ENCODE assay signal across 23 cellular contexts in genomic region chr10:6912021-6912420, GRCh38.
DNase-seq lines count a peak whose midpoint lies in the region; ATAC-seq, FAIRE-seq and TF ChIP-seq lines count a peak whose summit lies in the region.
"Had no signal": no experiment of that assay in that cellular context is flagged by ENCODE, and none has a peak within 500 bp of the region (broad histone marks: within the 10 kb centered on the region; RNA-seq: fewer than 3 reads in every experiment).

No MANE protein-coding gene starts in this region.

- SMC1A ChIA-PET in GM12878 (lab: Charles Lee; ENCODE audit: uncharacterized antibody, unreplicated experiment), result no interaction called here

- H4K8ac ChIP-seq in mesenchymal stem cell (ENCODE audit: low read length), result no peak overlapping the region

- H2AFZ ChIP-seq in GM12878 (ENCODE audit: control insufficient read depth, low read depth, low read length), result no peak overlapping the region
- no peak overlapping the region for H2AFZ ChIP-seq in mesenchymal stem cell (ENCODE audit: low read depth, low read length)
- H2AFZ ChIP-seq: PC-9 had no signal

- BruUV-seq in A673 (replicated peaks; lab: Mats Ljungman, UMichigan) (no TSS peak), GM12878 (replicated peaks; lab: Mats Ljungman, UMichigan) (no TSS peak)

- no peak overlapping the region for H3K23ac ChIP-seq in mesenchymal stem cell (ENCODE audit: low read length in 2 of 2)

- ATAC-seq in GM12878, result no peak
- ATAC-seq in HG03521 (IDR thresholded peaks at IDR 0.05; ENCODE audit: unreplicated experiment), result no peak
- ATAC-seq in gastrocnemius medialis, result no peak
- ATAC-seq: HCT116, HepG2 had no signal

- H3K9ac ChIP-seq in BLaER1 treated with 17β-estradiol and CSF1 and Interleukin-3, amounts not matched to agents 10 nM and 100 nM, result no peak overlapping the region; a peak in 2 of 22 replicates
- H3K9ac ChIP-seq in GM12878 (ENCODE audit: control insufficient read depth, insufficient read depth, low read length), result no peak overlapping the region
- no peak overlapping the region for H3K9ac ChIP-seq in mesenchymal stem cell (ENCODE audit: low read length)

- H3K4me3 ChIP-seq in A673 (ENCODE audit: low read depth, low read length, poor library complexity, severe bottlenecking) (no peak overlapping the region), GM12878 (no peak overlapping the region), mesenchymal stem cell (ENCODE audit: insufficient read depth in 1 of 2, low read depth in 1 of 2, low read length in 2 of 2) (no peak overlapping the region), gastrocnemius medialis (no peak overlapping the region)
- no peak overlapping the region for H3K4me3 ChIP-seq in BLaER1 treated with 17β-estradiol and CSF1 and Interleukin-3, amounts not matched to agents 10 nM and 100 nM
- H3K4me3 ChIP-seq: PC-9 had no signal

- no peak for TF ChIP-seq EP300 in GM12878 (IDR thresholded peaks at IDR 0.05; ENCODE audit: borderline replicate concordance in 1 of 2, control insufficient read depth in 1 of 2, low read depth in 2 of 2, low read length in 2 of 2)

- no peaks in the 10 kb centered on the region for H3K36me3 ChIP-seq in A673 (ENCODE audit: insufficient read depth, low read length, poor library complexity, severe bottlenecking)
- peaks cover 0 to 9% (median 0%) of the 10 kb centered on the region in 11 experiments; a peak in 1 of 22 replicates for H3K36me3 ChIP-seq in BLaER1 treated with 17β-estradiol and CSF1 and Interleukin-3, amounts not matched to agents 10 nM and 100 nM
- no peaks in the 10 kb centered on the region for H3K36me3 ChIP-seq in GM12878 (ENCODE audit: control insufficient read depth in 2 of 2, insufficient read depth in 2 of 2, low read length in 1 of 2)
- no peaks in the 10 kb centered on the region for H3K36me3 ChIP-seq in mesenchymal stem cell (ENCODE audit: control insufficient read depth in 1 of 2, insufficient read depth in 2 of 2, low read depth in 1 of 2, low read length in 2 of 2)
- no peaks in the 10 kb centered on the region for H3K36me3 ChIP-seq in gastrocnemius medialis
- H3K36me3 ChIP-seq: BE2C had no signal

- intact Hi-C loops in A673 (cut with micrococcal nuclease; ENCODE audit: unreplicated experiment) (loop anchor here (10.0 kb wide), 2 partner anchors 127 to 167 kb away; no protein-coding TSS in a partner anchor), GM12878 (cut with micrococcal nuclease; ENCODE audit: unreplicated experiment) (no loop called here), gastrocnemius medialis (cut with DNase I; ENCODE audit: low total_unique reads) (no loop called here)

- no peaks in the 10 kb centered on the region for H3K27me3 ChIP-seq in A673 (replicated peaks; ENCODE audit: insufficient read depth, low read depth, low read length, poor library complexity)
- no peaks in the 10 kb centered on the region for H3K27me3 ChIP-seq in BLaER1 treated with 17β-estradiol and CSF1 and Interleukin-3, amounts not matched to agents 10 nM and 100 nM
- peaks cover 0 to 4% of the 10 kb centered on the region in 2 experiments; a peak in 1 of 4 replicates for H3K27me3 ChIP-seq in GM12878 (replicated peaks in 1 of 2; ENCODE audit: control insufficient read depth in 2 of 2, insufficient read depth in 2 of 2, low read length in 1 of 2)
- peaks cover 5 to 31% of the 10 kb centered on the region in 2 experiments for H3K27me3 ChIP-seq in mesenchymal stem cell (ENCODE audit: control insufficient read depth in 1 of 2, insufficient read depth in 1 of 2, low read length in 2 of 2)
- no peaks in the 10 kb centered on the region for H3K27me3 ChIP-seq in gastrocnemius medialis
- H3K27me3 ChIP-seq: BE2C had no signal

- TF ChIP-seq CTCF in A673 (conservative IDR thresholded peaks at IDR 0.05; ENCODE audit: low read depth, low read length) (no peak), GM12878 (IDR thresholded peaks at IDR 0.05 in 2 of 3, conservative IDR thresholded peaks at IDR 0.05 in 1 of 3; ENCODE audit: control insufficient read depth in 2 of 3, extremely low read depth in 1 of 3, insufficient read depth in 1 of 3, low read depth in 3 of 3, low read length in 3 of 3) (no peak), gastrocnemius medialis (IDR thresholded peaks at IDR 0.05 in 4 of 5, conservative IDR thresholded peaks at IDR 0.05 in 1 of 5) (no peak)

- peak overlapping the region in 1 of 2 experiments; percentile 86 for H2BK12ac ChIP-seq in mesenchymal stem cell (ENCODE audit: low read length in 2 of 2)

- POLR2A ChIA-PET in A673 (lab: Charles Lee; ENCODE audit: low non-redundant PET) (no interaction called here), GM12878 (lab: Charles Lee) (no interaction called here)

- no peak overlapping the region for H2AK5ac ChIP-seq in mesenchymal stem cell (ENCODE audit: low read length, severe bottlenecking)

- H3K9me3 ChIP-seq in A673 (ENCODE audit: low read depth, low read length, poor library complexity, severe bottlenecking) (peaks cover 13% of the 10 kb centered on the region), GM12878 (replicated peaks; ENCODE audit: control insufficient read depth, insufficient read depth, low read length) (no peaks in the 10 kb centered on the region; the same call in 1 of the 3 replicates), mesenchymal stem cell (ENCODE audit: control insufficient read depth, low read length) (peaks cover 7% of the 10 kb centered on the region), gastrocnemius medialis (no peaks in the 10 kb centered on the region)
- peaks cover 18 to 37% (median 28%) of the 10 kb centered on the region in 11 experiments for H3K9me3 ChIP-seq in BLaER1 treated with 17β-estradiol and CSF1 and Interleukin-3, amounts not matched to agents 10 nM and 100 nM (replicated peaks in 1 of 11)
- H3K9me3 ChIP-seq: BE2C had no signal

- CTCF ChIA-PET in A673 (lab: Charles Lee) (no interaction called here), GM12878 (lab: Yijun Ruan, JAX) (interaction anchor here (0.7 to 1.1 kb wide), 2 partner anchors 8 kb away, joined by 3 read pairs; no protein-coding TSS in a partner anchor)

- no peaks in the 10 kb centered on the region for H3K79me1 ChIP-seq in mesenchymal stem cell (replicated peaks; ENCODE audit: low read length, poor library complexity, severe bottlenecking)

- H2BK120ac ChIP-seq in mesenchymal stem cell (ENCODE audit: low read depth, low read length), result no peak overlapping the region

- DNase-seq in A673 (ENCODE audit: low spot score) (no peak), GM12878 (ENCODE audit: low read depth, low spot score) (no peak), mesenchymal stem cell (no peak), DMS79 (lab: John Stamatoyannopoulos, UW) (no peak), gastrocnemius medialis (no peak)
- DNase-seq in activated CD4-positive, alpha-beta T cell treated with anti-CD3 and anti-CD28 coated beads, Interleukin-2, amount 50 U/mL, for 48 hours, result no peak
- DNase-seq: ACHN, BE2C, DMS53, Karpas-422, NCI-H1105 treated with DMSO at 0.1 percent for 48 hours, NCI-H2029, NCI-H446, NCI-H526, NCI-H82, RPMI8226, SHP77 treated with DMSO at 0.1 percent for 48 hours had no signal

- H4K91ac ChIP-seq in mesenchymal stem cell (ENCODE audit: low read length), result no peak overlapping the region

- no peak overlapping the region for H3K4ac ChIP-seq in mesenchymal stem cell (ENCODE audit: low read depth in 1 of 2, low read length in 2 of 2)

- TF ChIP-seq POLR2A in GM12878 (IDR thresholded peaks at IDR 0.05; ENCODE audit: low read depth, low read length) (no peak), gastrocnemius medialis (IDR thresholded peaks at IDR 0.05) (no peak)

- H3K27ac ChIP-seq in A673 (ENCODE audit: low read depth, low read length, poor library complexity, severe bottlenecking) (peak overlapping the region; percentile 91), GM12878 (ENCODE audit: control insufficient read depth, insufficient read depth) (no peak overlapping the region), mesenchymal stem cell (ENCODE audit: low read length, poor library complexity, severe bottlenecking) (no peak overlapping the region), gastrocnemius medialis (no peak overlapping the region)
- H3K27ac ChIP-seq in BLaER1 treated with 17β-estradiol and CSF1 and Interleukin-3, amounts not matched to agents 10 nM and 100 nM, result peak overlapping the region in 6 of 11 experiments; percentile 27 to 64 (median 55); a peak in 9 of 22 replicates
- H3K27ac ChIP-seq: PC-9 had no signal

- 6% methylated on average over 2 of the region's 2 CpGs for WGBS in GM12878 (ENCODE audit: insufficient coverage, insufficient replicate concordance, low lambda C conversion rate, missing lambda C conversion rate)
- WGBS in mesenchymal stem cell, result 86% methylated on average over 2 of the region's 2 CpGs

- TF ChIP-seq RAD21 in GM12878 (IDR thresholded peaks at IDR 0.05; ENCODE audit: insufficient read depth, low read depth, low read length), result no peak

- peak overlapping the region in 1 of 2 experiments; percentile 81 for H3K18ac ChIP-seq in mesenchymal stem cell (ENCODE audit: low read depth in 1 of 2, low read length in 2 of 2)

- peak; percentile 49 for FAIRE-seq in GM12878 (lab: Jason Lieb, UNC)
- FAIRE-seq: G401.6, HepG2 had no signal

- peaks cover 18% of the 10 kb centered on the region for H3K4me1 ChIP-seq in A673 (ENCODE audit: insufficient read depth, low read length, poor library complexity, severe bottlenecking)
- H3K4me1 ChIP-seq in BLaER1 treated with 17β-estradiol and CSF1 and Interleukin-3, amounts not matched to agents 10 nM and 100 nM, result peaks cover 14 to 36% (median 29%) of the 10 kb centered on the region in 10 experiments
- H3K4me1 ChIP-seq in GM12878 (ENCODE audit: control insufficient read depth, insufficient read depth, low read length), result peaks cover 17% of the 10 kb centered on the region
- H3K4me1 ChIP-seq in mesenchymal stem cell (ENCODE audit: control insufficient read depth, insufficient read depth, low read depth, low read length), result peaks cover 1% of the 10 kb centered on the region
- no peaks in the 10 kb centered on the region for H3K4me1 ChIP-seq in gastrocnemius medialis
- H3K4me1 ChIP-seq: BE2C had no signal

- no peaks in the 10 kb centered on the region for H4K20me1 ChIP-seq in BLaER1 treated with 17β-estradiol and CSF1 and Interleukin-3, amounts not matched to agents 10 nM and 100 nM
- no peaks in the 10 kb centered on the region for H4K20me1 ChIP-seq in GM12878 (ENCODE audit: control insufficient read depth, insufficient read depth)

- peak overlapping the region in 10 of 11 experiments; percentile 24 to 52 (median 34); a peak in 16 of 22 replicates for H3K4me2 ChIP-seq in BLaER1 treated with 17β-estradiol and CSF1 and Interleukin-3, amounts not matched to agents 10 nM and 100 nM
- H3K4me2 ChIP-seq in GM12878 (ENCODE audit: control insufficient read depth, insufficient read depth) (no peak overlapping the region), mesenchymal stem cell (ENCODE audit: low read length, poor library complexity, severe bottlenecking) (no peak overlapping the region)
- H3K4me2 ChIP-seq: PC-9 had no signal

- H2BK5ac ChIP-seq in mesenchymal stem cell (ENCODE audit: low read depth, low read length, poor library complexity, severe bottlenecking), result no peak overlapping the region

- RAD21 ChIA-PET in GM12878 (lab: Charles Lee; ENCODE audit: unreplicated experiment), result no interaction called here

- no peaks in the 10 kb centered on the region for H3K79me2 ChIP-seq in GM12878 (ENCODE audit: control insufficient read depth, insufficient read depth, low read length)

- H2BK15ac ChIP-seq in mesenchymal stem cell (ENCODE audit: low read depth, poor library complexity, severe bottlenecking), result peak overlapping the region; percentile 34

- in situ Hi-C loops in GM12878 (cut with MboI), result loop anchor here (5.0 kb wide), 1 partner anchor 505 kb away; no protein-coding TSS in a partner anchor
- in situ Hi-C loops in gastrocnemius medialis (cut with MboI; ENCODE audit: low sequenced_read_pairs in 4 of 4), result loop anchor here in 3 of 4 donors (10.0 to 25.0 kb wide), 2 partner anchors 500 to 503 kb away; partner anchors contain the start of gene SFMBT2 (in 3 of the 3)

- H3K14ac ChIP-seq in mesenchymal stem cell (ENCODE audit: low read length in 2 of 2), result no peak overlapping the region

Comparison
In these comparisons a context has a peak if more than half of its experiments do, and no peak if none do; other contexts are left out.
1. H3K27ac ChIP-seq: peak in A673 (single experiment) and BLaER1 treated with 17β-estradiol and CSF1 and Interleukin-3, amounts not matched to agents 10 nM and 100 nM (6 of 11); none in GM12878 (single experiment), mesenchymal stem cell (single experiment) and gastrocnemius medialis (0 of 4).
2. H3K4me2 ChIP-seq: peak in BLaER1 treated with 17β-estradiol and CSF1 and Interleukin-3, amounts not matched to agents 10 nM and 100 nM (10 of 11); none in GM12878 (single experiment) and mesenchymal stem cell (single experiment).